14 cellular contexts compared by ENCODE assay signal in the genomic region with DNA sequence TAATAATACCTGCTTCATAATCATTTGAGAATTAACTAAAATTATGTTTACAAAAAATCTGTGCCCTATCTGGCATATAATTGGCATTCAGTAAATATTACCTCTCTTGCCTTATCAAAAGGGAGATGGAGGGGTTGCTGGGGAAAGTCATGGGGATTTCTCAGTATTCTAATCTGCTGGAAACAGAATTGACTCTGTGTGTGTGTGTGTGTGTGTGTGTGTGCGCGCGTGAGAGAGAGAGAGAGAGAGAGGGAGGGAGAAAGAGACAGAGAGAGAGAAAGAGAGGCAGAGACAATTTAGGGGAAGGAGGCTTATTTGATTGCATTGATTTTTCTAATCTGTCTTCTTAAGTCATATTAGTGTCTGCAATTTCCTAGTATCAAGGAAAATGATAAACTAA. TPM values are rescaled to one million over a fixed set of nuclear protein-coding genes. Genes with fewer than 3 reads are reported as not detected.
DNase-seq lines count a peak whose midpoint lies in the region; ATAC-seq, FAIRE-seq and TF ChIP-seq lines count a peak whose summit lies in the region.
"Had no signal": no experiment of that assay in that cellular context is flagged by ENCODE, and none has a peak within 500 bp of the region (broad histone marks: within the 10 kb centered on the region; RNA-seq: fewer than 3 reads in every experiment).

No MANE protein-coding gene starts in this region.

- H3K4me1 ChIP-seq in OCI-LY3 (ENCODE audit: low read length) (peaks cover 27% of the 10 kb centered on the region), astrocyte (ENCODE audit: insufficient read depth, low read length) (peaks cover 51% of the 10 kb centered on the region), smooth muscle cell (ENCODE audit: low read depth) (peaks cover 47% of the 10 kb centered on the region), vagina (no peaks in the 10 kb centered on the region)

- H3K27me3 Mint-ChIP-seq in astrocyte (ENCODE audit: low read depth, unreplicated experiment) = no peaks in the 10 kb centered on the region
- H3K27me3 Mint-ChIP-seq in glutamatergic neuron (ENCODE audit: unreplicated experiment) = no peaks in the 10 kb centered on the region

- no peaks in the 10 kb centered on the region for H4K20me1 ChIP-seq in OCI-LY3 (ENCODE audit: insufficient read depth, low read length)
- no peaks in the 10 kb centered on the region for H4K20me1 ChIP-seq in astrocyte (ENCODE audit: insufficient read depth, low read length)
- H4K20me1 ChIP-seq in smooth muscle cell (ENCODE audit: low read depth) = no peaks in the 10 kb centered on the region

- peaks cover 7% of the 10 kb centered on the region for H3F3A ChIP-seq in smooth muscle cell (ENCODE audit: low read depth)

- no peak overlapping the region for H3K27ac ChIP-seq in OCI-LY3 (ENCODE audit: low read length)
- H3K27ac ChIP-seq in astrocyte (ENCODE audit: low read depth, low read length) = no peak overlapping the region
- H3K27ac ChIP-seq in smooth muscle cell (ENCODE audit: low read depth) = peak overlapping the region; percentile 93
- no peak overlapping the region for H3K27ac ChIP-seq in vagina

- H3K27ac Mint-ChIP-seq in astrocyte (ENCODE audit: unreplicated experiment) (peak overlapping the region; percentile 85), glutamatergic neuron (ENCODE audit: unreplicated experiment) (peak overlapping the region; percentile 88)
- H3K27ac Mint-ChIP-seq: CD8-positive, alpha-beta T cell had no signal

- H2AFZ ChIP-seq in OCI-LY3 (ENCODE audit: low read depth, low read length) = 0 out of 2 replicates have a peak overlapping the region, but pooled peaks have one; percentile 32
- no peak overlapping the region for H2AFZ ChIP-seq in astrocyte (ENCODE audit: low read depth, low read length)
- H2AFZ ChIP-seq in smooth muscle cell (ENCODE audit: low read depth) = no peak overlapping the region

- peaks cover 61% of the 10 kb centered on the region for H3K4me1 Mint-ChIP-seq in astrocyte (ENCODE audit: low read depth, unreplicated experiment)
- peaks cover 30% of the 10 kb centered on the region for H3K4me1 Mint-ChIP-seq in glutamatergic neuron (ENCODE audit: low read depth, unreplicated experiment)

- H3K9me3 ChIP-seq in OCI-LY3 (ENCODE audit: insufficient read depth, low read length) (no peaks in the 10 kb centered on the region), astrocyte (ENCODE audit: insufficient read depth, low read depth, low read length) (no peaks in the 10 kb centered on the region), smooth muscle cell (replicated peaks; ENCODE audit: low read depth) (no peaks in the 10 kb centered on the region), vagina (no peaks in the 10 kb centered on the region)

- H3K4me3 Mint-ChIP-seq in astrocyte (ENCODE audit: unreplicated experiment) (no peak overlapping the region), glutamatergic neuron (ENCODE audit: unreplicated experiment) (peak overlapping the region; percentile 40)
- H3K4me3 Mint-ChIP-seq: CD8-positive, alpha-beta T cell had no signal

- H3K9me3 Mint-ChIP-seq in astrocyte (ENCODE audit: unreplicated experiment) = no peaks in the 10 kb centered on the region
- peaks cover 6% of the 10 kb centered on the region for H3K9me3 Mint-ChIP-seq in glutamatergic neuron (ENCODE audit: unreplicated experiment)
- H3K9me3 Mint-ChIP-seq: CD8-positive, alpha-beta T cell had no signal

- H3K36me3 ChIP-seq in OCI-LY3 (replicated peaks; ENCODE audit: low read depth, low read length) (no peaks in the 10 kb centered on the region), astrocyte (ENCODE audit: insufficient read depth, low read length) (no peaks in the 10 kb centered on the region), smooth muscle cell (ENCODE audit: low read depth) (no peaks in the 10 kb centered on the region), vagina (no peaks in the 10 kb centered on the region)

- no peak for FAIRE-seq in astrocyte (lab: Jason Lieb, UNC)

- TF ChIP-seq POLR2A in vagina (IDR thresholded peaks at IDR 0.05) = no peak

- H3K4me2 ChIP-seq in OCI-LY3 (ENCODE audit: low read length) (peak overlapping the region; percentile 51), astrocyte (ENCODE audit: low read length) (no peak overlapping the region), smooth muscle cell (peak overlapping the region; percentile 26)

- H3K36me3 Mint-ChIP-seq in astrocyte (ENCODE audit: low read depth, unreplicated experiment) (no peaks in the 10 kb centered on the region), glutamatergic neuron (ENCODE audit: unreplicated experiment) (no peaks in the 10 kb centered on the region)
- H3K36me3 Mint-ChIP-seq: CD8-positive, alpha-beta T cell had no signal

- intact Hi-C loops in vagina (cut with DNase I) = no loop called here

- H3K4me3 ChIP-seq in OCI-LY3 (ENCODE audit: low read length) = peak overlapping the region; percentile 6
- no peak overlapping the region for H3K4me3 ChIP-seq in astrocyte (ENCODE audit: insufficient read depth, low read depth, low read length)
- H3K4me3 ChIP-seq in smooth muscle cell = no peak overlapping the region
- H3K4me3 ChIP-seq in vagina = no peak overlapping the region

- H3K27me3 ChIP-seq in OCI-LY3 (ENCODE audit: low read depth, low read length) (no peaks in the 10 kb centered on the region), astrocyte (ENCODE audit: insufficient read depth, low read length) (no peaks in the 10 kb centered on the region), smooth muscle cell (ENCODE audit: low read depth) (no peaks in the 10 kb centered on the region), vagina (no peaks in the 10 kb centered on the region)

- WGBS in smooth muscle cell (ENCODE audit: low lambda C conversion rate) = 67% methylated on average over 3 of the region's 3 CpGs

- peak; percentile 12 for DNase-seq in astrocyte (ENCODE audit: low read depth)
- no peak for DNase-seq in glutamatergic neuron
- no peak for DNase-seq in smooth muscle cell (lab: John Stamatoyannopoulos, UW; ENCODE audit: unreplicated experiment)
- DNase-seq in vagina (ENCODE audit: extremely low spot score in 2 of 2) = no peak
- no peak for DNase-seq in SHP77 treated with DMSO at 0.1 percent for 48 hours (lab: John Stamatoyannopoulos, UW)
- DNase-seq: CD8-positive, alpha-beta T cell; HCEC 1CT; KBM-7; MV-4-11; NCI-H187 treated with DMSO at 0.1 percent for 48 hours; NCI-H748 treated with DMSO at 0.1 percent for 48 hours had no signal

- no peak for ATAC-seq in GM21367 (IDR thresholded peaks at IDR 0.05; ENCODE audit: unreplicated experiment)
- ATAC-seq: CD8-positive, alpha-beta T cell had no signal

- TF ChIP-seq CTCF in OCI-LY3 (IDR thresholded peaks at IDR 0.05; ENCODE audit: low read depth, low read length) = no peak
- TF ChIP-seq CTCF in astrocyte (IDR thresholded peaks at IDR 0.05; ENCODE audit: insufficient read depth, low read depth, low read length) = no peak
- TF ChIP-seq CTCF in glutamatergic neuron (IDR thresholded peaks at IDR 0.05; ENCODE audit: partially characterized antibody, unreplicated experiment) = no peak
- no peak for TF ChIP-seq CTCF in smooth muscle cell (IDR thresholded peaks at IDR 0.05; ENCODE audit: borderline replicate concordance, insufficient read depth, poor library complexity, severe bottlenecking)
- no peak for TF ChIP-seq CTCF in vagina (IDR thresholded peaks at IDR 0.05)

- no peak overlapping the region for H3K9ac ChIP-seq in OCI-LY3 (ENCODE audit: low read length)
- peak overlapping the region; percentile 12 for H3K9ac ChIP-seq in astrocyte (ENCODE audit: low read length)
- no peak overlapping the region for H3K9ac ChIP-seq in smooth muscle cell (ENCODE audit: low read depth)

- no peaks in the 10 kb centered on the region for H3K79me2 ChIP-seq in OCI-LY3 (ENCODE audit: low read length)
- H3K79me2 ChIP-seq in astrocyte (ENCODE audit: insufficient read depth, low read length) = no peaks in the 10 kb centered on the region
- H3K79me2 ChIP-seq in smooth muscle cell (ENCODE audit: low read depth) = no peaks in the 10 kb centered on the region

RNA-seq across cellular contexts. Expression of a gene that starts 20.3 kb away (rescaled TPM):
- total RNA-seq in astrocyte = 0.38 and 0.45 TPM in 2 replicates
- total RNA-seq in glutamatergic neuron (ENCODE audit: unreplicated experiment) = 0.64 TPM
- 1.1 and 3.3 TPM in 2 replicates for total RNA-seq in smooth muscle cell
- 0.82 and 2.2 TPM in 2 replicates for polyA plus RNA-seq in smooth muscle cell
- total RNA-seq in vagina = 0.49 TPM
- total RNA-seq: CD8-positive, alpha-beta T cell; SK-MEL-5 had no signal
